Comparison of ENCODE assay signal across 1 cellular context in genomic region chr3:76702676-76703075, GRCh38.
A peak's percentile ranks its signal among the peaks of the same experiment; 100 is the strongest.
TF ChIP-seq lines count a peak whose summit lies in the region.

No MANE protein-coding gene starts in this region.

TF ChIP-seq in H1, 55 proteins besides CTCF, POLR2A, EP300 and RAD21:
- TF ChIP-seq, protein P1, sequence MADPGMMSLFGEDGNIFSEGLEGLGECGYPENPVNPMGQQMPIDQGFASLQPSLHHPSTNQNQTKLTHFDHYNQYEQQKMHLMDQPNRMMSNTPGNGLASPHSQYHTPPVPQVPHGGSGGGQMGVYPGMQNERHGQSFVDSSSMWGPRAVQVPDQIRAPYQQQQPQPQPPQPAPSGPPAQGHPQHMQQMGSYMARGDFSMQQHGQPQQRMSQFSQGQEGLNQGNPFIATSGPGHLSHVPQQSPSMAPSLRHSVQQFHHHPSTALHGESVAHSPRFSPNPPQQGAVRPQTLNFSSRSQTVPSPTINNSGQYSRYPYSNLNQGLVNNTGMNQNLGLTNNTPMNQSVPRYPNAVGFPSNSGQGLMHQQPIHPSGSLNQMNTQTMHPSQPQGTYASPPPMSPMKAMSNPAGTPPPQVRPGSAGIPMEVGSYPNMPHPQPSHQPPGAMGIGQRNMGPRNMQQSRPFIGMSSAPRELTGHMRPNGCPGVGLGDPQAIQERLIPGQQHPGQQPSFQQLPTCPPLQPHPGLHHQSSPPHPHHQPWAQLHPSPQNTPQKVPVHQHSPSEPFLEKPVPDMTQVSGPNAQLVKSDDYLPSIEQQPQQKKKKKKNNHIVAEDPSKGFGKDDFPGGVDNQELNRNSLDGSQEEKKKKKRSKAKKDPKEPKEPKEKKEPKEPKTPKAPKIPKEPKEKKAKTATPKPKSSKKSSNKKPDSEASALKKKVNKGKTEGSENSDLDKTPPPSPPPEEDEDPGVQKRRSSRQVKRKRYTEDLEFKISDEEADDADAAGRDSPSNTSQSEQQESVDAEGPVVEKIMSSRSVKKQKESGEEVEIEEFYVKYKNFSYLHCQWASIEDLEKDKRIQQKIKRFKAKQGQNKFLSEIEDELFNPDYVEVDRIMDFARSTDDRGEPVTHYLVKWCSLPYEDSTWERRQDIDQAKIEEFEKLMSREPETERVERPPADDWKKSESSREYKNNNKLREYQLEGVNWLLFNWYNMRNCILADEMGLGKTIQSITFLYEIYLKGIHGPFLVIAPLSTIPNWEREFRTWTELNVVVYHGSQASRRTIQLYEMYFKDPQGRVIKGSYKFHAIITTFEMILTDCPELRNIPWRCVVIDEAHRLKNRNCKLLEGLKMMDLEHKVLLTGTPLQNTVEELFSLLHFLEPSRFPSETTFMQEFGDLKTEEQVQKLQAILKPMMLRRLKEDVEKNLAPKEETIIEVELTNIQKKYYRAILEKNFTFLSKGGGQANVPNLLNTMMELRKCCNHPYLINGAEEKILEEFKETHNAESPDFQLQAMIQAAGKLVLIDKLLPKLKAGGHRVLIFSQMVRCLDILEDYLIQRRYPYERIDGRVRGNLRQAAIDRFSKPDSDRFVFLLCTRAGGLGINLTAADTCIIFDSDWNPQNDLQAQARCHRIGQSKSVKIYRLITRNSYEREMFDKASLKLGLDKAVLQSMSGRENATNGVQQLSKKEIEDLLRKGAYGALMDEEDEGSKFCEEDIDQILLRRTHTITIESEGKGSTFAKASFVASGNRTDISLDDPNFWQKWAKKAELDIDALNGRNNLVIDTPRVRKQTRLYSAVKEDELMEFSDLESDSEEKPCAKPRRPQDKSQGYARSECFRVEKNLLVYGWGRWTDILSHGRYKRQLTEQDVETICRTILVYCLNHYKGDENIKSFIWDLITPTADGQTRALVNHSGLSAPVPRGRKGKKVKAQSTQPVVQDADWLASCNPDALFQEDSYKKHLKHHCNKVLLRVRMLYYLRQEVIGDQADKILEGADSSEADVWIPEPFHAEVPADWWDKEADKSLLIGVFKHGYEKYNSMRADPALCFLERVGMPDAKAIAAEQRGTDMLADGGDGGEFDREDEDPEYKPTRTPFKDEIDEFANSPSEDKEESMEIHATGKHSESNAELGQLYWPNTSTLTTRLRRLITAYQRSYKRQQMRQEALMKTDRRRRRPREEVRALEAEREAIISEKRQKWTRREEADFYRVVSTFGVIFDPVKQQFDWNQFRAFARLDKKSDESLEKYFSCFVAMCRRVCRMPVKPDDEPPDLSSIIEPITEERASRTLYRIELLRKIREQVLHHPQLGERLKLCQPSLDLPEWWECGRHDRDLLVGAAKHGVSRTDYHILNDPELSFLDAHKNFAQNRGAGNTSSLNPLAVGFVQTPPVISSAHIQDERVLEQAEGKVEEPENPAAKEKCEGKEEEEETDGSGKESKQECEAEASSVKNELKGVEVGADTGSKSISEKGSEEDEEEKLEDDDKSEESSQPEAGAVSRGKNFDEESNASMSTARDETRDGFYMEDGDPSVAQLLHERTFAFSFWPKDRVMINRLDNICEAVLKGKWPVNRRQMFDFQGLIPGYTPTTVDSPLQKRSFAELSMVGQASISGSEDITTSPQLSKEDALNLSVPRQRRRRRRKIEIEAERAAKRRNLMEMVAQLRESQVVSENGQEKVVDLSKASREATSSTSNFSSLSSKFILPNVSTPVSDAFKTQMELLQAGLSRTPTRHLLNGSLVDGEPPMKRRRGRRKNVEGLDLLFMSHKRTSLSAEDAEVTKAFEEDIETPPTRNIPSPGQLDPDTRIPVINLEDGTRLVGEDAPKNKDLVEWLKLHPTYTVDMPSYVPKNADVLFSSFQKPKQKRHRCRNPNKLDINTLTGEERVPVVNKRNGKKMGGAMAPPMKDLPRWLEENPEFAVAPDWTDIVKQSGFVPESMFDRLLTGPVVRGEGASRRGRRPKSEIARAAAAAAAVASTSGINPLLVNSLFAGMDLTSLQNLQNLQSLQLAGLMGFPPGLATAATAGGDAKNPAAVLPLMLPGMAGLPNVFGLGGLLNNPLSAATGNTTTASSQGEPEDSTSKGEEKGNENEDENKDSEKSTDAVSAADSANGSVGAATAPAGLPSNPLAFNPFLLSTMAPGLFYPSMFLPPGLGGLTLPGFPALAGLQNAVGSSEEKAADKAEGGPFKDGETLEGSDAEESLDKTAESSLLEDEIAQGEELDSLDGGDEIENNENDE (IDR thresholded peaks at IDR 0.05; ENCODE audit: insufficient replicate concordance, low read length) = peak; percentile 66
- TF ChIP-seq HDAC6 (IDR thresholded peaks at IDR 0.05; ENCODE audit: low read depth, low read length) (no peak), KDM1A (IDR thresholded peaks at IDR 0.05; ENCODE audit: borderline replicate concordance, low read length) (no peak)
TF ChIP-seq in H1: peak in this region for 1.
